ENCODE assay signal across 10 cellular contexts in the genomic region with DNA sequence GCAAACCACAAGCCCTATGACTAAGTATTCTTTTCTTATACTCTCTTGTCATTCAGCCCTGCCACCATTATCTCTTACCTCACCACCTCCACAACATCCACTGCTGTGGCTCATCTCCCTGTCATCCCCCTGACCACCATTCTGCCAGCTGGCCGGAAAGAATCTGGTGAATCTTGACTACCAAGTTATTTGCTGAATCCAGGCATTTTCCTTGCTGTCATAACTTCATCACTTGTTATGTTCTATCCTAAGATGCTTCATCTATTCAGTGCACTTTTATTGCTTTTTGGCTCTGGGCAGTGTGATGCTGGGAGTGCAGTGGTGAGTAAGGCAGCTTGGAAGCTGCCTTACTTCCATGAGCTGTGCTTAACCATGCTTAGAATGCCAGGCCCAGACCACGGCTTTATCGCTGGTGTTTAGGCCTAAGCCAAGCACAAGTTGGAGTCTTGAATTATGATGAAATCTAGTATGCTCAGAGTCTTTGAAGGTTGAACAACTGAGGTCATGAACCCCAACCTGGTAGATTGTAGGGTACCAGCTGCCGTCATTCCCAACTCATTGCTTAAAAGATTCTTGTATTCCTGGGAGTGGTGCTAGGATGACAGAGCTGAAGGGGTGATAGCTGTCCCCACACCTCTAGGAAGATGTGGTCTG. TPM values are rescaled to one million over a fixed set of nuclear protein-coding genes. Genes with fewer than 3 reads are reported as not detected.
DNase-seq lines count a peak whose midpoint lies in the region; ATAC-seq and TF ChIP-seq lines count a peak whose summit lies in the region.
"Had no signal": no experiment of that assay in that cellular context is flagged by ENCODE, and none has a peak within 500 bp of the region (broad histone marks: within the 10 kb centered on the region; RNA-seq: fewer than 3 reads in every experiment).

No MANE protein-coding gene starts in this region.

- peaks cover 16% of the 10 kb centered on the region for H3K36me3 ChIP-seq in CD8-positive, alpha-beta T cell (ENCODE audit: insufficient read depth, low read length)

- H3K4me3 ChIP-seq in CD8-positive, alpha-beta T cell (ENCODE audit: low read depth, low read length) = no peak overlapping the region

- no peak for DNase-seq in CD8-positive, alpha-beta T cell
- DNase-seq in LHCN-M2 (ENCODE audit: low read depth) (peak; percentile 99), natural killer cell (no peak), left ventricle myocardium superior (no peak), NCI-H2196 (lab: John Stamatoyannopoulos, UW; ENCODE audit: unreplicated experiment) (no peak)
- no peak for DNase-seq in effector memory CD8-positive, alpha-beta T cell
- DNase-seq: activated effector memory CD4-positive, alpha-beta T cell treated with anti-CD3 and anti-CD28 coated beads, Interleukin-2, amount 50 U/mL, for 16 hours had no signal

- intact Hi-C loops in CD8-positive, alpha-beta T cell (cut with DNase I, micrococcal nuclease) = no loop called here
- intact Hi-C loops in natural killer cell (cut with micrococcal nuclease) (no loop called here), left ventricle myocardium superior (cut with micrococcal nuclease) (no loop called here)

- peaks cover 40% of the 10 kb centered on the region for H3K4me1 Mint-ChIP-seq in CD8-positive, alpha-beta T cell (ENCODE audit: low read depth)
- H3K4me1 Mint-ChIP-seq in effector memory CD8-positive, alpha-beta T cell (ENCODE audit: low read depth in 2 of 2) = peaks cover 35 to 62% of the 10 kb centered on the region in 2 donors
- peaks cover 76 to 82% of the 10 kb centered on the region in 2 donors for H3K4me1 Mint-ChIP-seq in natural killer cell

- peaks cover 68% of the 10 kb centered on the region for H3K36me3 Mint-ChIP-seq in CD8-positive, alpha-beta T cell
- peaks cover 92% of the 10 kb centered on the region for H3K36me3 Mint-ChIP-seq in effector memory CD8-positive, alpha-beta T cell (ENCODE audit: insufficient read depth)
- H3K36me3 Mint-ChIP-seq in natural killer cell = peaks cover 9% of the 10 kb centered on the region

- ATAC-seq in CD8-positive, alpha-beta T cell = no peak
- ATAC-seq in effector memory CD8-positive, alpha-beta T cell (replicated peaks) = no peak
- ATAC-seq in natural killer cell = no peak
- no peak for ATAC-seq in left ventricle myocardium superior
- no peak for ATAC-seq in HG03520 (IDR thresholded peaks at IDR 0.05; ENCODE audit: unreplicated experiment)
- no peak for ATAC-seq in GM21786 (IDR thresholded peaks at IDR 0.05; ENCODE audit: unreplicated experiment)

- no peaks in the 10 kb centered on the region for H3K27me3 Mint-ChIP-seq in CD8-positive, alpha-beta T cell (ENCODE audit: low read depth)
- no peaks in the 10 kb centered on the region for H3K27me3 Mint-ChIP-seq in effector memory CD8-positive, alpha-beta T cell
- no peaks in the 10 kb centered on the region for H3K27me3 Mint-ChIP-seq in natural killer cell (ENCODE audit: low read depth in 2 of 2)

- no peak overlapping the region for H3K4me3 Mint-ChIP-seq in CD8-positive, alpha-beta T cell
- no peak overlapping the region for H3K4me3 Mint-ChIP-seq in effector memory CD8-positive, alpha-beta T cell
- H3K4me3 Mint-ChIP-seq in natural killer cell = no peak overlapping the region

- peak overlapping the region; percentile 12 for H3K27ac Mint-ChIP-seq in CD8-positive, alpha-beta T cell
- peak overlapping the region; percentile 42 to 72 for H3K27ac Mint-ChIP-seq in effector memory CD8-positive, alpha-beta T cell
- H3K27ac Mint-ChIP-seq in natural killer cell = peak overlapping the region; percentile 79 to 92

- TF ChIP-seq CTCF in CD8-positive, alpha-beta T cell (IDR thresholded peaks at IDR 0.05) = no peak
- TF ChIP-seq CTCF in natural killer cell (IDR thresholded peaks at IDR 0.05) = no peak

- H3K27me3 ChIP-seq in CD8-positive, alpha-beta T cell (ENCODE audit: insufficient read depth, low read length) = no peaks in the 10 kb centered on the region

- H3K9me3 Mint-ChIP-seq in CD8-positive, alpha-beta T cell = no peaks in the 10 kb centered on the region
- H3K9me3 Mint-ChIP-seq in effector memory CD8-positive, alpha-beta T cell = no peaks in the 10 kb centered on the region
- no peaks in the 10 kb centered on the region for H3K9me3 Mint-ChIP-seq in natural killer cell

- CTCF ChIA-PET in CD8-positive, alpha-beta T cell (lab: Charles Lee) = interaction anchor here (0.6 kb wide), 1 partner anchor 59 kb away, joined by 3 read pairs; no protein-coding TSS in a partner anchor

- no peak overlapping the region for H3K27ac ChIP-seq in CD8-positive, alpha-beta T cell (ENCODE audit: low read depth, low read length)
- H3K27ac ChIP-seq: parathyroid adenoma had no signal

- POLR2A ChIA-PET in CD8-positive, alpha-beta T cell (lab: Charles Lee) = no interaction called here

- no peaks in the 10 kb centered on the region for H3K9me3 ChIP-seq in CD8-positive, alpha-beta T cell (ENCODE audit: low read length)

- H3K4me1 ChIP-seq in CD8-positive, alpha-beta T cell (ENCODE audit: insufficient read depth, low read length) = peaks cover 9% of the 10 kb centered on the region
- H3K4me1 ChIP-seq: parathyroid adenoma had no signal

RNA-seq across cellular contexts. Expression of a gene that starts 27.0 kb away (rescaled TPM):
- total RNA-seq in CD8-positive, alpha-beta T cell = 10 to 100 TPM; 10.8 to 13.6 TPM
- total RNA-seq in LHCN-M2 (2014; rRNA removed) (27.3 and 32.8 TPM in 2 replicates), natural killer cell (10 to 100 TPM in 1 of 3 donors, 1 to 10 TPM in 2; 8.6 to 12.4 (median 9.9) TPM), left ventricle myocardium superior (5.6 TPM)
- polyA plus RNA-seq in LHCN-M2 (2012) = 17.8 TPM

Comparison
In these comparisons a context has a peak if more than half of its experiments do, and no peak if none do; other contexts are left out.
1. H3K27ac Mint-ChIP-seq: peak in every context shown above with its lines; median percentile 86 in natural killer cell; 57 in effector memory CD8-positive, alpha-beta T cell; 12 in CD8-positive, alpha-beta T cell.